ENCODE assay signal across 8 cellular contexts in genomic region chr15:41790756-41791546, GRCh38. TPM values are rescaled to one million over a fixed set of nuclear protein-coding genes. Genes with fewer than 3 reads are reported as not detected.
DNase-seq lines count a peak whose midpoint lies in the region; ATAC-seq and TF ChIP-seq lines count a peak whose summit lies in the region.

No MANE protein-coding gene starts in this region.

- H3K9me3 ChIP-seq in T-helper 17 cell (ENCODE audit: control insufficient read depth, low read length, poor library complexity, severe bottlenecking) (no peaks in the 10 kb centered on the region), skeletal muscle satellite cell (replicated peaks; ENCODE audit: low read length) (no peaks in the 10 kb centered on the region), neuronal stem cell (replicated peaks in 1 of 2; ENCODE audit: control insufficient read depth in 2 of 2, insufficient read depth in 1 of 2, low read depth in 1 of 2, low read length in 2 of 2) (no peaks in the 10 kb centered on the region)

- H2BK5ac ChIP-seq in neuronal stem cell (ENCODE audit: low read length): no peak overlapping the region

- H3K4me3 ChIP-seq in fibroblast of villous mesenchyme (ENCODE audit: low read depth, low read length) (no peak overlapping the region), skeletal muscle satellite cell (ENCODE audit: low read length) (peak overlapping the region; percentile 53), neuronal stem cell (ENCODE audit: low read length in 2 of 2) (no peak overlapping the region)

- H3K36me3 Mint-ChIP-seq in T-helper 17 cell (ENCODE audit: low read depth): peaks cover 3% of the 10 kb centered on the region

- no peak overlapping the region for H2BK15ac ChIP-seq in neuronal stem cell (ENCODE audit: low read length)

- H3K4me2 ChIP-seq in skeletal muscle satellite cell (ENCODE audit: low read length) (peak overlapping the region; percentile 72), neuronal stem cell (ENCODE audit: insufficient read depth, low read length, poor library complexity, severe bottlenecking) (no peak overlapping the region)

- H4K91ac ChIP-seq in neuronal stem cell (ENCODE audit: low read depth, low read length, poor library complexity): no peak overlapping the region

- H3K27ac Mint-ChIP-seq in T-helper 17 cell: peak overlapping the region; percentile 74

- H2BK120ac ChIP-seq in neuronal stem cell (ENCODE audit: low read depth, low read length): no peak overlapping the region

- no peak overlapping the region for H3K18ac ChIP-seq in neuronal stem cell (ENCODE audit: low read length)

- H4K8ac ChIP-seq in neuronal stem cell (ENCODE audit: low read depth, low read length): no peak overlapping the region

- H2AK5ac ChIP-seq in neuronal stem cell (ENCODE audit: low read depth, low read length): no peak overlapping the region

- ATAC-seq in T-helper 17 cell: no peak

- H3K4me1 ChIP-seq in skeletal muscle satellite cell (ENCODE audit: control insufficient read depth, insufficient read depth, low read length): peaks cover 35% of the 10 kb centered on the region
- H3K4me1 ChIP-seq in neuronal stem cell (ENCODE audit: control insufficient read depth in 2 of 2, insufficient read depth in 1 of 2, low read depth in 1 of 2, low read length in 2 of 2): peaks cover 3 to 11% of the 10 kb centered on the region in 2 donors

- H3K9ac ChIP-seq in skeletal muscle satellite cell (ENCODE audit: low read depth, low read length) (peak overlapping the region; percentile 43), neuronal stem cell (ENCODE audit: low read depth, low read length, poor library complexity) (no peak overlapping the region)

- peaks cover 39% of the 10 kb centered on the region for H3K4me1 Mint-ChIP-seq in T-helper 17 cell

- WGBS in neuronal stem cell (ENCODE audit: extremely low coverage in 2 of 2, insufficient read length in 2 of 2, insufficient replicate concordance in 1 of 2), 2 donors: no CpG with 5 or more reads among the region's 5 CpGs

- H3K27ac ChIP-seq in neuronal stem cell (replicated peaks; ENCODE audit: low read length): no peak overlapping the region

- H3K4me3 Mint-ChIP-seq in T-helper 17 cell: peak overlapping the region; percentile 66

- H3K4ac ChIP-seq in neuronal stem cell (ENCODE audit: low read length): no peak overlapping the region

- no peak overlapping the region for H3K14ac ChIP-seq in neuronal stem cell (ENCODE audit: low read length)

- H3K36me3 ChIP-seq in skeletal muscle satellite cell (ENCODE audit: insufficient read depth, low read length) (no peaks in the 10 kb centered on the region), neuronal stem cell (replicated peaks in 1 of 2; ENCODE audit: control insufficient read depth in 2 of 2, insufficient read depth in 2 of 2, low read length in 2 of 2) (no peaks in the 10 kb centered on the region)

- H3K27me3 Mint-ChIP-seq in T-helper 17 cell: no peaks in the 10 kb centered on the region

- no peak overlapping the region for H2AFZ ChIP-seq in neuronal stem cell (ENCODE audit: low read length)

- no peaks in the 10 kb centered on the region for H3K79me1 ChIP-seq in neuronal stem cell (ENCODE audit: low read depth, low read length)

- H3K27me3 ChIP-seq in skeletal muscle satellite cell (ENCODE audit: control insufficient read depth, insufficient read depth, low read length) (no peaks in the 10 kb centered on the region), neuronal stem cell (ENCODE audit: control insufficient read depth in 3 of 3, insufficient read depth in 3 of 3, low read depth in 1 of 3, low read length in 3 of 3) (no peaks in the 10 kb centered on the region)

- no peak overlapping the region for H2BK12ac ChIP-seq in neuronal stem cell (ENCODE audit: low read length)

- no peak for TF ChIP-seq CTCF in fibroblast of villous mesenchyme (IDR thresholded peaks at IDR 0.05; ENCODE audit: insufficient read depth, low read depth, low read length)

- peak; percentile 57 for DNase-seq in HCEC 1CT
- no peak for DNase-seq in T-helper 17 cell
- peak; percentile 70 for DNase-seq in fibroblast of villous mesenchyme (ENCODE audit: low read depth)
- DNase-seq in NCI-H146 treated with DMSO at 0.1 percent for 48 hours (lab: John Stamatoyannopoulos, UW; ENCODE audit: unreplicated experiment): no peak
- no peak for DNase-seq in NCI-H2029 treated with DMSO at 0.1 percent for 48 hours (lab: John Stamatoyannopoulos, UW)
- no peak for DNase-seq in cerebellum (ENCODE audit: low spot score)
- no peak for DNase-seq in neuronal stem cell (ENCODE audit: low spot score)

- no peak overlapping the region for H3K23ac ChIP-seq in neuronal stem cell (ENCODE audit: low read depth, low read length, poor library complexity)

RNA-seq across cellular contexts. Expression of gene MAPKBP1, which starts 16.7 kb away (rescaled TPM):
- total RNA-seq in T-helper 17 cell: 10 to 100 TPM; 30.2 to 34.6 TPM
- total RNA-seq in fibroblast of villous mesenchyme: 30.9 and 36.7 TPM in 2 replicates
- 12.9 and 13.8 TPM in 2 replicates for total RNA-seq in skeletal muscle satellite cell (2012; rRNA removed)
- total RNA-seq in cerebellum: 58.7 TPM
- polyA plus RNA-seq in neuronal stem cell (2013, experiment 1 of 2): 9.3 TPM
- 8.2 TPM for polyA plus RNA-seq in neuronal stem cell (2013, experiment 2 of 2)

RNA-seq across cellular contexts. Expression of gene JMJD7, which starts 36.9 kb away (rescaled TPM):
- total RNA-seq in T-helper 17 cell: 10 to 100 TPM; 26.7 to 35.6 TPM
- total RNA-seq in fibroblast of villous mesenchyme: 2.2 and 3.5 TPM in 2 replicates
- total RNA-seq in skeletal muscle satellite cell (2012; rRNA removed): 1.8 and 10.0 TPM in 2 replicates
- total RNA-seq in cerebellum: 1.6 TPM
- 14.4 TPM for polyA plus RNA-seq in neuronal stem cell (2013, experiment 1 of 2)
- 14.3 TPM for polyA plus RNA-seq in neuronal stem cell (2013, experiment 2 of 2)

RNA-seq across cellular contexts. Expression of gene PLA2G4B, which starts 47.7 kb away (rescaled TPM):
- total RNA-seq in T-helper 17 cell (10 to 100 TPM; 23.1 to 34.8 TPM), fibroblast of villous mesenchyme (0.97 and 1.3 TPM in 2 replicates), cerebellum (7.5 TPM)
- total RNA-seq in skeletal muscle satellite cell (2012; rRNA removed): 0.44 and 0.76 TPM in 2 replicates
- 16.5 TPM for polyA plus RNA-seq in neuronal stem cell (2013, experiment 1 of 2)
- polyA plus RNA-seq in neuronal stem cell (2013, experiment 2 of 2): 15.9 TPM

Comparison
In these comparisons a context has a peak if more than half of its experiments do, and no peak if none do; other contexts are left out.
1. DNase-seq: peak in HCEC 1CT (single experiment) and fibroblast of villous mesenchyme (single experiment); none in T-helper 17 cell (0 of 3), NCI-H146 treated with DMSO at 0.1 percent for 48 hours (single experiment), NCI-H2029 treated with DMSO at 0.1 percent for 48 hours (single experiment), cerebellum (single experiment) and neuronal stem cell (single experiment).